1 cellular context compared by ENCODE assay signal in the genomic region with DNA sequence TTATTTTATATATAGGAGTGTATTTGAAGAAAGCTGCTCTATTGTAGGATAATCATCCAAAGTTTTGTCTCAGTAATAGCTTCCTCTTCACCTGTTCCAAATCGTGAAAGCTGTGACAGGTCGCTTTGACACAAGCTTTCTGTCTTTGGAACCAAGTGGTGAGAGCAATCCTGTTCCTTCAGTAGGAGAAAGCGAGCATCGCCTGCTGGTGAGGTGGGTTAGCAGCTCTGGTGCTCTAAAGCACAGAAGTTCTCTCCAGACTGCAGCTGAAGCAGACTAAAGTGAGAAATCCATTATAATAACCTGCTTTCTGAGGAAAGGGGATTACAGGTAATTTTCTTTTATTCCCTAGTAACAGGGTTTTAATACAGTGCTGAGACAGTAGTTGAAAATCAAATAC.
TF ChIP-seq lines count a peak whose summit lies in the region.

No MANE protein-coding gene starts in this region.

TF ChIP-seq in HCT116, 20 proteins besides CTCF, POLR2A, EP300 and RAD21 (continued from another document):
- TF ChIP-seq ZBTB33 (IDR thresholded peaks at IDR 0.05; ENCODE audit: extremely low read depth, insufficient replicate concordance, low read length) (no peak), CEBPB (IDR thresholded peaks at IDR 0.05; ENCODE audit: low read depth) (no peak)
- TF ChIP-seq, protein P1, sequence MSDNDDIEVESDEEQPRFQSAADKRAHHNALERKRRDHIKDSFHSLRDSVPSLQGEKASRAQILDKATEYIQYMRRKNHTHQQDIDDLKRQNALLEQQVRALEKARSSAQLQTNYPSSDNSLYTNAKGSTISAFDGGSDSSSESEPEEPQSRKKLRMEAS (IDR thresholded peaks at IDR 0.05), result no peak
